ENCODE assay signal across 1 cellular context in the genomic region with DNA sequence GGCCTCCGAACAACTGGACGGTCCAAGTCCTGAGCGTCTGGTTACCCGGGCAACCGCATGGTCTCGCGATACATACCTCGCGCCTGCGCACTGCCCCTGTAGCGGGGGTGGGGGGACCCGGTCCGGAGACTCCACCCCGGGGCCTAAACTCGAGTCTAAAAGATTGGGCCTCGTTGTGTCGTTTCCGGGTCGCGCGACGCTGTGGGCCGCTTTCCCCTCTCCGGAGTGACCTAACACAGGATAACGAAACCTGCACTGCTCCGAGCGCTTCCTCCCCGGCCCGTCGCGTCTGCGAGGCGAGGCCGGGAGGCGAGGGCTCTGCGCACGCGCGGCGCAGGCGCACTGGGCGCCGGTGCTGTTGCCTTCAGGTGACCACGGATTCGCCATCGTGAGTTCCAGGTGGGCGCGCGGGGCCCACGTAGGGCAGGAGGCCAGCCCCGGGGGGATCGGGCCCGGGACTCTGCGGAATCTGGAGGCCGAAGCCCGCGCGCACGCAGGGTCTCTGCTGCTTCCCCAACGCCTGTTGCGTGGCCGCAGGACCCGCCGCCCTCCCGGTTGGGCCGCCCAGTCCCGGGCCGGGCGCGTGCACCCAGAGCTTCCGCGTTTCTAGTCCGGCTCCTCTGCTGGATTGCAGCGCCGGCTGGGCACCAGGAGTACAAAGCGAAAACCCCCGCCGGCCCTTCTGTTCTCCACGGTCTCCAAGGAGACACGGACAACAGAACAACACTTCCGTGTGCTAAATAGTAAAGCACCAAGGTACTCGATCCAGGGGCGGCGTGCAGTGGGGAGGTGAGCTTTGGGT.
A peak's percentile ranks its signal among the peaks of the same experiment; 100 is the strongest.
TF ChIP-seq lines count a peak whose summit lies in the region.

Gene RPP38, plus strand, starts transcription at position 345 of the 802 bp plus-strand sequence. CDS start 5,960 bp downstream, outside the sequence.

TF ChIP-seq in HepG2, 621 proteins besides CTCF, POLR2A, EP300 and RAD21 (continued from another document and continues in another):
- TF ChIP-seq, protein P1, sequence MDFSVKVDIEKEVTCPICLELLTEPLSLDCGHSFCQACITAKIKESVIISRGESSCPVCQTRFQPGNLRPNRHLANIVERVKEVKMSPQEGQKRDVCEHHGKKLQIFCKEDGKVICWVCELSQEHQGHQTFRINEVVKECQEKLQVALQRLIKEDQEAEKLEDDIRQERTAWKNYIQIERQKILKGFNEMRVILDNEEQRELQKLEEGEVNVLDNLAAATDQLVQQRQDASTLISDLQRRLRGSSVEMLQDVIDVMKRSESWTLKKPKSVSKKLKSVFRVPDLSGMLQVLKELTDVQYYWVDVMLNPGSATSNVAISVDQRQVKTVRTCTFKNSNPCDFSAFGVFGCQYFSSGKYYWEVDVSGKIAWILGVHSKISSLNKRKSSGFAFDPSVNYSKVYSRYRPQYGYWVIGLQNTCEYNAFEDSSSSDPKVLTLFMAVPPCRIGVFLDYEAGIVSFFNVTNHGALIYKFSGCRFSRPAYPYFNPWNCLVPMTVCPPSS (IDR thresholded peaks at IDR 0.05) = no peak
- TF ChIP-seq ZNF552 (CRISPR knock-in tag; IDR thresholded peaks at IDR 0.05; ENCODE audit: borderline replicate concordance) (peak; percentile 72; the same call in 1 of the 2 replicates), ESRRA (CRISPR knock-in tag; IDR thresholded peaks at IDR 0.05; ENCODE audit: low read depth) (0 out of 2 replicates have a peak, but pooled peaks have one; percentile 31), BRCA1 (CRISPR knock-in tag; IDR thresholded peaks at IDR 0.05) (no peak; the same call in 1 of the 2 replicates), AGO2 (optimal IDR thresholded peaks at IDR 0.05; ENCODE audit: low read depth, low read length) (peak; percentile 94), ZFX (CRISPR knock-in tag; IDR thresholded peaks at IDR 0.05; ENCODE audit: low read depth) (peak; percentile 98), ATF1 (CRISPR knock-in tag; IDR thresholded peaks at IDR 0.05) (no peak), ZNF784 (CRISPR knock-in tag; IDR thresholded peaks at IDR 0.05; ENCODE audit: borderline replicate concordance) (peak; percentile 52; the same call in 1 of the 2 replicates), NFE2 (CRISPR knock-in tag; IDR thresholded peaks at IDR 0.05) (no peak), EEA1 (CRISPR knock-in tag; IDR thresholded peaks at IDR 0.05; ENCODE audit: borderline replicate concordance) (peak; percentile 90; the same call in 1 of the 2 replicates), ARNTL (CRISPR knock-in tag; IDR thresholded peaks at IDR 0.05) (peak; percentile 48; the same call in 1 of the 2 replicates), ZFP1 (CRISPR knock-in tag; IDR thresholded peaks at IDR 0.05) (no peak), PAF1 (CRISPR knock-in tag; IDR thresholded peaks at IDR 0.05) (no peak), SKIL (CRISPR knock-in tag; IDR thresholded peaks at IDR 0.05; ENCODE audit: borderline replicate concordance) (0 out of 2 replicates have a peak, but pooled peaks have one; percentile 20), ZNF121 (CRISPR knock-in tag; IDR thresholded peaks at IDR 0.05) (peak; percentile 34; the same call in 1 of the 2 replicates), HNF1B (CRISPR knock-in tag; IDR thresholded peaks at IDR 0.05) (peak; percentile 29; the same call in 1 of the 2 replicates), ZNF549 (CRISPR knock-in tag; IDR thresholded peaks at IDR 0.05) (peak; percentile 62; the same call in 1 of the 2 replicates), ZNF232 (CRISPR knock-in tag; IDR thresholded peaks at IDR 0.05; ENCODE audit: borderline replicate concordance) (peak; percentile 37), ZBTB38 (CRISPR knock-in tag; IDR thresholded peaks at IDR 0.05) (peak; percentile 85), ZEB1 (IDR thresholded peaks at IDR 0.05; ENCODE audit: insufficient replicate concordance, low read depth) (peak; percentile 51), ATM (IDR thresholded peaks at IDR 0.05; ENCODE audit: borderline replicate concordance) (no peak), KAT7 (CRISPR knock-in tag; IDR thresholded peaks at IDR 0.05; ENCODE audit: borderline replicate concordance) (peak; percentile 97), ZNF18 (CRISPR knock-in tag; IDR thresholded peaks at IDR 0.05; ENCODE audit: insufficient replicate concordance) (peak; percentile 81), ZNF468 (CRISPR knock-in tag; IDR thresholded peaks at IDR 0.05) (peak; percentile 89; the same call in 1 of the 2 replicates), RARA (CRISPR knock-in tag; IDR thresholded peaks at IDR 0.05) (peak; percentile 15; the same call in 1 of the 2 replicates), ZNF563 (CRISPR knock-in tag; IDR thresholded peaks at IDR 0.05) (peak; percentile 94), ZNF776 (CRISPR knock-in tag; IDR thresholded peaks at IDR 0.05) (peak; percentile 81), GLMP (CRISPR knock-in tag; IDR thresholded peaks at IDR 0.05; ENCODE audit: borderline replicate concordance) (no peak), NFYB (CRISPR knock-in tag; IDR thresholded peaks at IDR 0.05) (peak; percentile 48), SP4 (CRISPR knock-in tag; IDR thresholded peaks at IDR 0.05) (peak; percentile 87), ZNF629 (CRISPR knock-in tag; conservative IDR thresholded peaks at IDR 0.05) (0 out of 2 replicates have a peak, but pooled peaks have one; percentile 24), HHEX (CRISPR knock-in tag; IDR thresholded peaks at IDR 0.05) (no peak), CCDC6 (CRISPR knock-in tag; IDR thresholded peaks at IDR 0.05) (peak; percentile 56)
- TF ChIP-seq, protein P2, sequence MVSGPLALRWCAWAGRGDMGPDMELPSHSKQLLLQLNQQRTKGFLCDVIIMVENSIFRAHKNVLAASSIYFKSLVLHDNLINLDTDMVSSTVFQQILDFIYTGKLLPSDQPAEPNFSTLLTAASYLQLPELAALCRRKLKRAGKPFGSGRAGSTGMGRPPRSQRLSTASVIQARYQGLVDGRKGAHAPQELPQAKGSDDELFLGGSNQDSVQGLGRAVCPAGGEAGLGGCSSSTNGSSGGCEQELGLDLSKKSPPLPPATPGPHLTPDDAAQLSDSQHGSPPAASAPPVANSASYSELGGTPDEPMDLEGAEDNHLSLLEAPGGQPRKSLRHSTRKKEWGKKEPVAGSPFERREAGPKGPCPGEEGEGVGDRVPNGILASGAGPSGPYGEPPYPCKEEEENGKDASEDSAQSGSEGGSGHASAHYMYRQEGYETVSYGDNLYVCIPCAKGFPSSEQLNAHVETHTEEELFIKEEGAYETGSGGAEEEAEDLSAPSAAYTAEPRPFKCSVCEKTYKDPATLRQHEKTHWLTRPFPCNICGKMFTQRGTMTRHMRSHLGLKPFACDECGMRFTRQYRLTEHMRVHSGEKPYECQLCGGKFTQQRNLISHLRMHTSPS (CRISPR knock-in tag; IDR thresholded peaks at IDR 0.05; ENCODE audit: low read depth) = peak; percentile 22; the same call in 1 of the 2 replicates
- TF ChIP-seq, protein P3, sequence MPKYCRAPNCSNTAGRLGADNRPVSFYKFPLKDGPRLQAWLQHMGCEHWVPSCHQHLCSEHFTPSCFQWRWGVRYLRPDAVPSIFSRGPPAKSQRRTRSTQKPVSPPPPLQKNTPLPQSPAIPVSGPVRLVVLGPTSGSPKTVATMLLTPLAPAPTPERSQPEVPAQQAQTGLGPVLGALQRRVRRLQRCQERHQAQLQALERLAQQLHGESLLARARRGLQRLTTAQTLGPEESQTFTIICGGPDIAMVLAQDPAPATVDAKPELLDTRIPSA (CRISPR knock-in tag; IDR thresholded peaks at IDR 0.05; ENCODE audit: borderline replicate concordance) = no peak
- TF ChIP-seq, protein P4, sequence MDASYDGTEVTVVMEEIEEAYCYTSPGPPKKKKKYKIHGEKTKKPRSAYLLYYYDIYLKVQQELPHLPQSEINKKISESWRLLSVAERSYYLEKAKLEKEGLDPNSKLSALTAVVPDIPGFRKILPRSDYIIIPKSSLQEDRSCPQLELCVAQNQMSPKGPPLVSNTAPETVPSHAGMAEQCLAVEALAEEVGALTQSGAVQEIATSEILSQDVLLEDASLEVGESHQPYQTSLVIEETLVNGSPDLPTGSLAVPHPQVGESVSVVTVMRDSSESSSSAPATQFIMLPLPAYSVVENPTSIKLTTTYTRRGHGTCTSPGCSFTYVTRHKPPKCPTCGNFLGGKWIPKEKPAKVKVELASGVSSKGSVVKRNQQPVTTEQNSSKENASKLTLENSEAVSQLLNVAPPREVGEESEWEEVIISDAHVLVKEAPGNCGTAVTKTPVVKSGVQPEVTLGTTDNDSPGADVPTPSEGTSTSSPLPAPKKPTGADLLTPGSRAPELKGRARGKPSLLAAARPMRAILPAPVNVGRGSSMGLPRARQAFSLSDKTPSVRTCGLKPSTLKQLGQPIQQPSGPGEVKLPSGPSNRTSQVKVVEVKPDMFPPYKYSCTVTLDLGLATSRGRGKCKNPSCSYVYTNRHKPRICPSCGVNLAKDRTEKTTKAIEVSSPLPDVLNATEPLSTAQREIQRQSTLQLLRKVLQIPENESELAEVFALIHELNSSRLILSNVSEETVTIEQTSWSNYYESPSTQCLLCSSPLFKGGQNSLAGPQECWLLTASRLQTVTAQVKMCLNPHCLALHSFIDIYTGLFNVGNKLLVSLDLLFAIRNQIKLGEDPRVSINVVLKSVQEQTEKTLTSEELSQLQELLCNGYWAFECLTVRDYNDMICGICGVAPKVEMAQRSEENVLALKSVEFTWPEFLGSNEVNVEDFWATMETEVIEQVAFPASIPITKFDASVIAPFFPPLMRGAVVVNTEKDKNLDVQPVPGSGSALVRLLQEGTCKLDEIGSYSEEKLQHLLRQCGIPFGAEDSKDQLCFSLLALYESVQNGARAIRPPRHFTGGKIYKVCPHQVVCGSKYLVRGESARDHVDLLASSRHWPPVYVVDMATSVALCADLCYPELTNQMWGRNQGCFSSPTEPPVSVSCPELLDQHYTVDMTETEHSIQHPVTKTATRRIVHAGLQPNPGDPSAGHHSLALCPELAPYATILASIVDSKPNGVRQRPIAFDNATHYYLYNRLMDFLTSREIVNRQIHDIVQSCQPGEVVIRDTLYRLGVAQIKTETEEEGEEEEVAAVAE (CRISPR knock-in tag; IDR thresholded peaks at IDR 0.05; ENCODE audit: borderline replicate concordance) = no peak
- TF ChIP-seq, protein P5, sequence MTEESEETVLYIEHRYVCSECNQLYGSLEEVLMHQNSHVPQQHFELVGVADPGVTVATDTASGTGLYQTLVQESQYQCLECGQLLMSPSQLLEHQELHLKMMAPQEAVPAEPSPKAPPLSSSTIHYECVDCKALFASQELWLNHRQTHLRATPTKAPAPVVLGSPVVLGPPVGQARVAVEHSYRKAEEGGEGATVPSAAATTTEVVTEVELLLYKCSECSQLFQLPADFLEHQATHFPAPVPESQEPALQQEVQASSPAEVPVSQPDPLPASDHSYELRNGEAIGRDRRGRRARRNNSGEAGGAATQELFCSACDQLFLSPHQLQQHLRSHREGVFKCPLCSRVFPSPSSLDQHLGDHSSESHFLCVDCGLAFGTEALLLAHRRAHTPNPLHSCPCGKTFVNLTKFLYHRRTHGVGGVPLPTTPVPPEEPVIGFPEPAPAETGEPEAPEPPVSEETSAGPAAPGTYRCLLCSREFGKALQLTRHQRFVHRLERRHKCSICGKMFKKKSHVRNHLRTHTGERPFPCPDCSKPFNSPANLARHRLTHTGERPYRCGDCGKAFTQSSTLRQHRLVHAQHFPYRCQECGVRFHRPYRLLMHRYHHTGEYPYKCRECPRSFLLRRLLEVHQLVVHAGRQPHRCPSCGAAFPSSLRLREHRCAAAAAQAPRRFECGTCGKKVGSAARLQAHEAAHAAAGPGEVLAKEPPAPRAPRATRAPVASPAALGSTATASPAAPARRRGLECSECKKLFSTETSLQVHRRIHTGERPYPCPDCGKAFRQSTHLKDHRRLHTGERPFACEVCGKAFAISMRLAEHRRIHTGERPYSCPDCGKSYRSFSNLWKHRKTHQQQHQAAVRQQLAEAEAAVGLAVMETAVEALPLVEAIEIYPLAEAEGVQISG (CRISPR knock-in tag; IDR thresholded peaks at IDR 0.05) = peak; percentile 70; the same call in 1 of the 2 replicates
